In the genomic region with DNA sequence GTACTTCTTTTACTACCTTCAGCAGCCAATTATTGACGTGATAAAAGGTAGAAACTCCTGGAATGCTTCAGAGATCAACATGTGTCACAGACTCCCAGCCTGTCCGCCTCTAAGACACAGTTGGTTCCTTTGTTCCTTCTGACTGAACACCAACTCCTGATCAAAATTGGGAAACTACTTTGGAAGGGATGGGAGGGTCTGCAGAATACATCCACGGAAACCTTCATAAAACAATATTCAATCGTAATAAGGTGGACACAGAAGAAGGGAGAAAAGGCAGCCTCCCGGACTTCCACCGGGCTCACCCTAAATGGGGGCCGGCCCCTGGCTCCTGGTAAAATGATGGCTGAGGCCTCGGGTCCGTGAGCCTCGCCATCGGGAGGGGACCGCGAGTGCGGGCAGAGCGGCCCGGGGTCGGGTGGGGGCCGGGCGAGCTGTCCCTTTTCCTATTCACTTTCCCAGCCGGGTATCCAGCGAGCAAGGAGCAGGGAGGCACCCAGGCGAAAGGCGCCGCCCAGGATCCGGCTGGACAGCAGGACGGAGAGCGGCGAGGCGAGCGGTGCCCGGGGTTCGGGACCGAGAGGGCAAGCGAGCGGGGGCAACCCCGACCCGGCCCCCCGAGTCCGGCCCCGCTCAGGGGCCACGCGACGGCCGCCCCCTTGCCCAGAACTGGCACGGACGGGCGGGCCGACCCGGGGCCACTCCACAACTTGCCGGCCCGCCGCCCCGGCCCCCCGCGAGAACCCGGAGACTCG, we compare ENCODE assay signal across 8 cellular contexts. TPM values are rescaled to one million over a fixed set of nuclear protein-coding genes. Genes with fewer than 3 reads are reported as not detected.
DNase-seq lines count a peak whose midpoint lies in the region; ATAC-seq and TF ChIP-seq lines count a peak whose summit lies in the region.

No MANE protein-coding gene starts in this region.

- H3K27me3 ChIP-seq in CD4-positive, alpha-beta memory T cell (ENCODE audit: insufficient read depth, low read length) = no peaks in the 10 kb centered on the region
- no peaks in the 10 kb centered on the region for H3K27me3 ChIP-seq in heart right ventricle

- ATAC-seq in GM21526 (IDR thresholded peaks at IDR 0.05; ENCODE audit: low FRiP score, unreplicated experiment) (peak; percentile 4), heart right ventricle (peak; percentile 5 to 39 (median 16))
- no peak for ATAC-seq in activated naive CD8-positive, alpha-beta T cell treated with anti-CD3 and anti-CD28 coated beads, Interleukin-2, amount 50 U/mL, for 24 hours

- H3K4me1 ChIP-seq in CD4-positive, alpha-beta memory T cell (ENCODE audit: insufficient read depth, low read length) = peaks cover 34% of the 10 kb centered on the region
- H3K4me1 ChIP-seq in heart right ventricle = peaks cover 0 to 55% (median 45%) of the 10 kb centered on the region in 9 donors

- no peaks in the 10 kb centered on the region for H3K36me3 ChIP-seq in CD4-positive, alpha-beta memory T cell (ENCODE audit: insufficient read depth, low read length)
- no peaks in the 10 kb centered on the region for H3K36me3 ChIP-seq in heart right ventricle

- intact Hi-C loops in CD4-positive, alpha-beta memory T cell (cut with micrococcal nuclease) = loop anchor here (1.0 to 10.0 kb wide), 7 partner anchors 57 to 763 kb away; no protein-coding TSS in a partner anchor
- intact Hi-C loops in heart right ventricle (cut with DNase I) = loop anchor here in 9 of 10 donors (2.0 to 10.0 kb wide), 10 partner anchors 87 to 679 kb away; a partner anchor contains a TSS

- POLR2A ChIA-PET in CD4-positive, alpha-beta memory T cell (lab: Charles Lee; ENCODE audit: partially characterized antibody) = interaction anchor here (1.4 kb wide), 1 partner anchor 8 kb away, joined by 8 read pairs; no protein-coding TSS in a partner anchor

- no peak for TF ChIP-seq CTCF in heart right ventricle (IDR thresholded peaks at IDR 0.05)
- TF ChIP-seq CTCF in osteocyte (IDR thresholded peaks at IDR 0.05) = no peak

- peak in 3 of 5 donors; percentile 5 to 33 (median 11) for DNase-seq in CD4-positive, alpha-beta memory T cell
- DNase-seq in KBM-7 (peak; percentile 51), heart right ventricle (peak; percentile 42 to 65), osteocyte (ENCODE audit: extremely low spot score, unreplicated experiment) (peak; percentile 86), GOT3 (lab: John Stamatoyannopoulos, UW) (no peak), DMS79 (lab: John Stamatoyannopoulos, UW) (no peak)
- peak; percentile 43 for DNase-seq in activated naive CD8-positive, alpha-beta T cell treated with anti-CD3 and anti-CD28 coated beads, Interleukin-2, amount 50 U/mL, for 24 hours

- 1% methylated on average over 56 to 57 of the region's 57 CpGs for WGBS in heart right ventricle, 2 donors

- H3K9me3 ChIP-seq in CD4-positive, alpha-beta memory T cell (ENCODE audit: control insufficient read depth in 1 of 2, low read length in 2 of 2) = no peaks in the 10 kb centered on the region
- H3K9me3 ChIP-seq in heart right ventricle = no peaks in the 10 kb centered on the region

- peaks cover 0 to 15% of the 10 kb centered on the region in 2 donors for H3K36me3 Mint-ChIP-seq in CD4-positive, alpha-beta memory T cell
- peaks cover 4% of the 10 kb centered on the region for H3K36me3 Mint-ChIP-seq in activated naive CD8-positive, alpha-beta T cell treated with anti-CD3 and anti-CD28 coated beads, Interleukin-2, amount 50 U/mL, for 24 hours (ENCODE audit: low read depth)
- H3K36me3 Mint-ChIP-seq in osteocyte (ENCODE audit: unreplicated experiment) = no peaks in the 10 kb centered on the region

- in situ Hi-C loops in KBM-7 (cut with MboI; ENCODE audit: low pct_unique_long_range_greater_than_20kb, low sequenced_read_pairs) = no loop called here

- peak overlapping the region; percentile 80 to 89 (median 84) for H3K4me3 Mint-ChIP-seq in CD4-positive, alpha-beta memory T cell
- peak overlapping the region; percentile 85 for H3K4me3 Mint-ChIP-seq in activated naive CD8-positive, alpha-beta T cell treated with anti-CD3 and anti-CD28 coated beads, Interleukin-2, amount 50 U/mL, for 24 hours
- H3K4me3 Mint-ChIP-seq in osteocyte (ENCODE audit: unreplicated experiment) = peak overlapping the region; percentile 87

- H3K27ac Mint-ChIP-seq in CD4-positive, alpha-beta memory T cell = peak overlapping the region; percentile 14 to 91 (median 77)
- H3K27ac Mint-ChIP-seq in activated naive CD8-positive, alpha-beta T cell treated with anti-CD3 and anti-CD28 coated beads, Interleukin-2, amount 50 U/mL, for 24 hours = peak overlapping the region; percentile 91
- peak overlapping the region; percentile 84 for H3K27ac Mint-ChIP-seq in osteocyte (ENCODE audit: unreplicated experiment)

- H3K27me3 Mint-ChIP-seq in CD4-positive, alpha-beta memory T cell = peaks cover 0 to 15% of the 10 kb centered on the region in 2 donors
- H3K27me3 Mint-ChIP-seq in activated naive CD8-positive, alpha-beta T cell treated with anti-CD3 and anti-CD28 coated beads, Interleukin-2, amount 50 U/mL, for 24 hours = peaks cover 8% of the 10 kb centered on the region
- no peaks in the 10 kb centered on the region for H3K27me3 Mint-ChIP-seq in osteocyte (ENCODE audit: unreplicated experiment)

- H3K27ac ChIP-seq in CD4-positive, alpha-beta memory T cell (ENCODE audit: low read depth, low read length) = peak overlapping the region; percentile 48
- peak overlapping the region; percentile 92 to 99 (median 97) for H3K27ac ChIP-seq in heart right ventricle

- H3K4me1 Mint-ChIP-seq in CD4-positive, alpha-beta memory T cell = peaks cover 22 to 57% (median 39%) of the 10 kb centered on the region in 4 donors
- peaks cover 50% of the 10 kb centered on the region for H3K4me1 Mint-ChIP-seq in activated naive CD8-positive, alpha-beta T cell treated with anti-CD3 and anti-CD28 coated beads, Interleukin-2, amount 50 U/mL, for 24 hours
- H3K4me1 Mint-ChIP-seq in osteocyte (ENCODE audit: unreplicated experiment) = peaks cover 45% of the 10 kb centered on the region

- H3K9me3 Mint-ChIP-seq in CD4-positive, alpha-beta memory T cell = no peaks in the 10 kb centered on the region
- no peaks in the 10 kb centered on the region for H3K9me3 Mint-ChIP-seq in activated naive CD8-positive, alpha-beta T cell treated with anti-CD3 and anti-CD28 coated beads, Interleukin-2, amount 50 U/mL, for 24 hours
- H3K9me3 Mint-ChIP-seq in osteocyte (ENCODE audit: unreplicated experiment) = no peaks in the 10 kb centered on the region

- H3K4me3 ChIP-seq in CD4-positive, alpha-beta memory T cell (ENCODE audit: low read length in 2 of 2) = peak overlapping the region; percentile 0 to 47
- H3K4me3 ChIP-seq in heart right ventricle = peak overlapping the region; percentile 83 to 96 (median 90)

- CTCF ChIA-PET in CD4-positive, alpha-beta memory T cell (lab: Charles Lee; ENCODE audit: partially characterized antibody) = no interaction called here

RNA-seq across cellular contexts. Expression of a gene that starts 0.8 kb away (rescaled TPM):
- 10 to 100 TPM; 22.8 to 24.5 TPM for total RNA-seq in CD4-positive, alpha-beta memory T cell
- polyA plus RNA-seq in CD4-positive, alpha-beta memory T cell = 10 to 100 TPM; 17.4 to 21.4 TPM
- total RNA-seq in heart right ventricle (10 to 100 TPM; 13.6 to 40.3 (median 17.9) TPM), osteocyte (17.4 and 17.9 TPM in 2 replicates)
- polyA plus RNA-seq in heart right ventricle = 1 to 10 TPM; 3.2 to 4.5 TPM

Comparison
In these comparisons a context has a peak if more than half of its experiments do, and no peak if none do; other contexts are left out.
1. DNase-seq: peak in CD4-positive, alpha-beta memory T cell (3 of 5), KBM-7 (single experiment), activated naive CD8-positive, alpha-beta T cell treated with anti-CD3 and anti-CD28 coated beads, Interleukin-2, amount 50 U/mL, for 24 hours (single experiment), heart right ventricle (2 of 2) and osteocyte (single experiment); none in GOT3 (single experiment) and DMS79 (single experiment).
2. Peak in every context shown above with its lines, with median percentiles within 50 percentile points of each other: H3K27ac Mint-ChIP-seq and H3K4me3 Mint-ChIP-seq.